21 cellular contexts compared by ENCODE assay signal in genomic region chr2:124241-124880, GRCh38.
A peak's percentile ranks its signal among the peaks of the same experiment; 100 is the strongest.
DNase-seq lines count a peak whose midpoint lies in the region; ATAC-seq, FAIRE-seq and TF ChIP-seq lines count a peak whose summit lies in the region.
"Had no signal": no experiment of that assay in that cellular context is flagged by ENCODE, and none has a peak within 500 bp of the region (broad histone marks: within the 10 kb centered on the region; RNA-seq: fewer than 3 reads in every experiment).

No MANE protein-coding gene starts in this region.

- no peak overlapping the region for H2AK5ac ChIP-seq in trophoblast cell (ENCODE audit: low read length)

- no peak overlapping the region for H2BK12ac ChIP-seq in trophoblast cell (ENCODE audit: low read length)

- H2BK120ac ChIP-seq in trophoblast cell (ENCODE audit: insufficient read depth, low read length, poor library complexity), result no peak overlapping the region

- CTCF ChIA-PET in activated naive CD4-positive, alpha-beta T cell treated with anti-CD3 and anti-CD28 coated beads, Interleukin-2, amount 10 ng/mL, durations not matched to agents 7 days and 5 days (lab: Charles Lee), result no interaction called here

- no CpG with 5 or more reads among the region's 3 CpGs for WGBS in trophoblast cell (ENCODE audit: extremely low coverage, insufficient coverage, insufficient read length)

- H3K14ac ChIP-seq in trophoblast cell (ENCODE audit: low read length), result no peak overlapping the region

- H3K4me2 ChIP-seq in keratinocyte (ENCODE audit: control insufficient read depth, extremely low read depth, insufficient read depth, low read depth, low read length), result no peak overlapping the region
- no peak overlapping the region for H3K4me2 ChIP-seq in trophoblast cell (ENCODE audit: low read length)

- no peak overlapping the region for H2BK5ac ChIP-seq in trophoblast cell (ENCODE audit: low read depth, low read length, poor library complexity)

- no peaks in the 10 kb centered on the region for H3K9me3 Mint-ChIP-seq in activated naive CD4-positive, alpha-beta T cell treated with anti-CD3 and anti-CD28 coated beads, Interleukin-2, amount 10 ng/mL, durations not matched to agents 7 days and 5 days

- H3K27ac ChIP-seq in RWPE2 (ENCODE audit: poor library complexity, severe bottlenecking), result no peak overlapping the region
- no peak overlapping the region for H3K27ac ChIP-seq in keratinocyte (ENCODE audit: control insufficient read depth, insufficient read depth, low read length)
- H3K27ac ChIP-seq in trophoblast cell (ENCODE audit: low read depth, low read length), result no peak overlapping the region

- H3K36me3 Mint-ChIP-seq in activated naive CD4-positive, alpha-beta T cell treated with anti-CD3 and anti-CD28 coated beads, Interleukin-2, amount 10 ng/mL, durations not matched to agents 7 days and 5 days, result no peaks in the 10 kb centered on the region
- H3K36me3 Mint-ChIP-seq: CD4-positive, CD25-positive, alpha-beta regulatory T cell had no signal

- H3K27me3 ChIP-seq in RWPE2 (ENCODE audit: insufficient read depth, poor library complexity, severe bottlenecking) (no peaks in the 10 kb centered on the region), keratinocyte (ENCODE audit: control insufficient read depth, extremely low read depth, insufficient read depth, low read length) (no peaks in the 10 kb centered on the region), trophoblast cell (ENCODE audit: insufficient read depth, low read length) (no peaks in the 10 kb centered on the region)
- H3K27me3 ChIP-seq: MG63 had no signal

- peak; percentile 12 for DNase-seq in ELF-1 (ENCODE audit: low read depth, low spot score)
- no peak for DNase-seq in RWPE2 (ENCODE audit: low spot score)
- DNase-seq in keratinocyte (ENCODE audit: low read depth, low spot score), result no peak
- no peak for DNase-seq in activated effector memory CD4-positive, alpha-beta T cell treated with anti-CD3 and anti-CD28 coated beads, Interleukin-2, amount 50 U/mL, for 16 hours
- DNase-seq in GM03348 (ENCODE audit: low spot score), result no peak
- no peak for DNase-seq in trophoblast cell
- DNase-seq in activated naive CD4-positive, alpha-beta T cell treated with anti-CD3 and anti-CD28 coated beads, Interleukin-2, amount 10 ng/mL, durations not matched to agents 7 days and 5 days, result no peak
- DNase-seq: AML-193; CD4-positive, CD25-positive, alpha-beta regulatory T cell; KG1; MG63; NCI-H1092 treated with DMSO at 0.1 percent for 48 hours; NCI-H187; NCI-H2171; NCI-H446 treated with DMSO at 0.1 percent for 48 hours; NCI-H748 treated with DMSO at 0.1 percent for 48 hours; SHP77 had no signal

- no peak overlapping the region for H3K27ac Mint-ChIP-seq in activated naive CD4-positive, alpha-beta T cell treated with anti-CD3 and anti-CD28 coated beads, Interleukin-2, amount 10 ng/mL, durations not matched to agents 7 days and 5 days
- H3K27ac Mint-ChIP-seq: CD4-positive, CD25-positive, alpha-beta regulatory T cell had no signal

- H3K4me3 ChIP-seq in RWPE2 (ENCODE audit: severe bottlenecking), result no peak overlapping the region
- H3K4me3 ChIP-seq in keratinocyte (ENCODE audit: control insufficient read depth in 2 of 3, extremely low read depth in 1 of 3, insufficient read depth in 2 of 3, low read depth in 1 of 3, low read length in 3 of 3), result no peak overlapping the region
- no peak overlapping the region for H3K4me3 ChIP-seq in trophoblast cell (ENCODE audit: low read depth, low read length)
- H3K4me3 ChIP-seq: MG63 had no signal

- H2AFZ ChIP-seq in keratinocyte (ENCODE audit: control insufficient read depth, low read length) (no peak overlapping the region), trophoblast cell (ENCODE audit: insufficient read depth, low read length, poor library complexity) (no peak overlapping the region)

- ATAC-seq in RWPE2 (ENCODE audit: low read depth) (peak; percentile 60), esophagus mucosa (peak; percentile 66)
- ATAC-seq: Panc1 had no signal

- H3K9ac ChIP-seq in keratinocyte (ENCODE audit: control insufficient read depth, extremely low read depth, insufficient read depth, low read length) (no peak overlapping the region), trophoblast cell (ENCODE audit: low read length) (no peak overlapping the region)

- H3K79me2 ChIP-seq in keratinocyte (ENCODE audit: control insufficient read depth, insufficient read depth, low read length) (no peaks in the 10 kb centered on the region), trophoblast cell (ENCODE audit: control insufficient read depth, insufficient read depth, low read length, poor library complexity) (no peaks in the 10 kb centered on the region)

- H3K4me3 Mint-ChIP-seq in activated naive CD4-positive, alpha-beta T cell treated with anti-CD3 and anti-CD28 coated beads, Interleukin-2, amount 10 ng/mL, durations not matched to agents 7 days and 5 days, result no peak overlapping the region
- H3K4me3 Mint-ChIP-seq: CD4-positive, CD25-positive, alpha-beta regulatory T cell had no signal

- no peak overlapping the region for H4K91ac ChIP-seq in trophoblast cell (ENCODE audit: low read depth, low read length)

- H3K36me3 ChIP-seq in RWPE2 (ENCODE audit: low read depth) (no peaks in the 10 kb centered on the region), keratinocyte (ENCODE audit: control insufficient read depth in 2 of 2, extremely low read depth in 1 of 2, insufficient read depth in 2 of 2, low read length in 2 of 2) (no peaks in the 10 kb centered on the region), trophoblast cell (ENCODE audit: control insufficient read depth in 1 of 2, insufficient read depth in 2 of 2, low read length in 2 of 2) (no peaks in the 10 kb centered on the region)
- H3K36me3 ChIP-seq: MG63 had no signal

- H4K8ac ChIP-seq in trophoblast cell (ENCODE audit: low read depth, low read length), result no peak overlapping the region

- TF ChIP-seq CTCF in RWPE2 (IDR thresholded peaks at IDR 0.05; ENCODE audit: poor library complexity, severe bottlenecking) (no peak), keratinocyte (optimal IDR thresholded peaks at IDR 0.05 in 1 of 3, IDR thresholded peaks at IDR 0.05 in 1 of 3, conservative IDR thresholded peaks at IDR 0.05 in 1 of 3; ENCODE audit: extremely low read depth in 1 of 3, insufficient read depth in 2 of 3, low read length in 3 of 3) (peak in 1 of 3 experiments; percentile 8)

- H3K4ac ChIP-seq in trophoblast cell (ENCODE audit: low read depth, low read length), result no peak overlapping the region

- no peak overlapping the region for H3K23ac ChIP-seq in trophoblast cell (ENCODE audit: low read length)

- H3K9me3 ChIP-seq in RWPE2 (ENCODE audit: severe bottlenecking) (no peaks in the 10 kb centered on the region), keratinocyte (ENCODE audit: control insufficient read depth, low read depth, low read length) (no peaks in the 10 kb centered on the region), trophoblast cell (ENCODE audit: insufficient read depth, low read depth, low read length) (no peaks in the 10 kb centered on the region)
- H3K9me3 ChIP-seq: MG63 had no signal

- FAIRE-seq in keratinocyte (lab: Jason Lieb, UNC), result peak; percentile 36
- FAIRE-seq: G401.6, GM12892 had no signal

- dilution Hi-C loops in keratinocyte (cut with MboI; ENCODE audit: extremely low pct_ligation_motif_present, low sequenced_read_pairs), result no loop called here

- no peaks in the 10 kb centered on the region for H4K20me1 ChIP-seq in keratinocyte (ENCODE audit: control insufficient read depth, extremely low read depth, insufficient read depth, low read length)

- peaks cover 3% of the 10 kb centered on the region for H3K27me3 Mint-ChIP-seq in activated naive CD4-positive, alpha-beta T cell treated with anti-CD3 and anti-CD28 coated beads, Interleukin-2, amount 10 ng/mL, durations not matched to agents 7 days and 5 days

- H3K4me1 Mint-ChIP-seq in activated naive CD4-positive, alpha-beta T cell treated with anti-CD3 and anti-CD28 coated beads, Interleukin-2, amount 10 ng/mL, durations not matched to agents 7 days and 5 days, result no peaks in the 10 kb centered on the region
- H3K4me1 Mint-ChIP-seq: CD4-positive, CD25-positive, alpha-beta regulatory T cell had no signal

- H3K4me1 ChIP-seq in RWPE2 (ENCODE audit: insufficient read depth, poor library complexity, severe bottlenecking), result no peaks in the 10 kb centered on the region
- H3K4me1 ChIP-seq in keratinocyte (ENCODE audit: control insufficient read depth, extremely low read depth, insufficient read depth, low read length), result no peaks in the 10 kb centered on the region
- H3K4me1 ChIP-seq in trophoblast cell (ENCODE audit: control insufficient read depth in 1 of 2, insufficient read depth in 2 of 2, low read length in 2 of 2), result no peaks in the 10 kb centered on the region

- H3K9me1 ChIP-seq in keratinocyte (ENCODE audit: control insufficient read depth, extremely low read depth, insufficient read depth, low read length), result no peaks in the 10 kb centered on the region

- H4K12ac ChIP-seq in trophoblast cell (ENCODE audit: low read depth, low read length), result no peak overlapping the region

- no peak overlapping the region for H3K18ac ChIP-seq in trophoblast cell (ENCODE audit: low read length)

- no peaks in the 10 kb centered on the region for H3K79me1 ChIP-seq in trophoblast cell (ENCODE audit: low read length)
